In genomic region chr10:127279334-127279774, GRCh38 we compare ENCODE assay signal across 32 cellular contexts.
DNase-seq lines count a peak whose midpoint lies in the region; ATAC-seq and TF ChIP-seq lines count a peak whose summit lies in the region.
"Had no signal": no experiment of that assay in that cellular context is flagged by ENCODE, and none has a peak within 500 bp of the region (broad histone marks: within the 10 kb centered on the region; RNA-seq: fewer than 3 reads in every experiment).

No MANE protein-coding gene starts in this region.

- H3K14ac ChIP-seq in mesenchymal stem cell (ENCODE audit: low read length in 2 of 2), result no peak overlapping the region

- peaks cover 29% of the 10 kb centered on the region for H3K36me3 Mint-ChIP-seq in WTC11
- H3K36me3 Mint-ChIP-seq in progenitor cell of endocrine pancreas (ENCODE audit: insufficient read depth), result peaks cover 12% of the 10 kb centered on the region
- H3K36me3 Mint-ChIP-seq: activated naive CD8-positive, alpha-beta T cell treated with anti-CD3 and anti-CD28 coated beads for 36 hours; CD8-positive, alpha-beta memory T cell had no signal

- POLR2A ChIA-PET in WTC11 (lab: Charles Lee), result no interaction called here

- no peak overlapping the region for H3K4me2 ChIP-seq in mesenchymal stem cell (ENCODE audit: low read length, poor library complexity, severe bottlenecking)
- H3K4me2 ChIP-seq: neural progenitor cell had no signal

- H3K79me1 ChIP-seq in mesenchymal stem cell (replicated peaks; ENCODE audit: low read length, poor library complexity, severe bottlenecking), result peaks cover 12% of the 10 kb centered on the region

- no peaks in the 10 kb centered on the region for H3K27me3 ChIP-seq in mesenchymal stem cell (ENCODE audit: control insufficient read depth in 1 of 2, insufficient read depth in 1 of 2, low read length in 2 of 2)
- H3K27me3 ChIP-seq: ascending aorta, cardiac muscle cell, neural progenitor cell had no signal

- H3K9me3 Mint-ChIP-seq in WTC11 (peaks cover 28% of the 10 kb centered on the region), progenitor cell of endocrine pancreas (ENCODE audit: low read depth) (no peaks in the 10 kb centered on the region)
- H3K9me3 Mint-ChIP-seq: activated CD4-positive, alpha-beta T cell treated with anti-CD3 and anti-CD28 coated beads, Interleukin-2, amount 10 ng/mL, durations not matched to agents 24 days and 14 days; activated naive CD8-positive, alpha-beta T cell treated with anti-CD3 and anti-CD28 coated beads for 36 hours; activated T-cell treated with anti-CD3 and anti-CD28 coated beads, Interleukin-2, amount 50 U/mL, for 24 hours; immature natural killer cell; neural progenitor cell had no signal

- no peak overlapping the region for H2AFZ ChIP-seq in mesenchymal stem cell (ENCODE audit: low read depth, low read length)
- H2AFZ ChIP-seq: neural progenitor cell had no signal

- H4K8ac ChIP-seq in mesenchymal stem cell (ENCODE audit: low read length), result no peak overlapping the region

- DNase-seq in DMS153 (lab: John Stamatoyannopoulos, UW) (peak; percentile 94), NCI-H2029 (lab: John Stamatoyannopoulos, UW) (peak; percentile 59), WTC11 (ENCODE audit: low spot score) (no peak), mesenchymal stem cell (no peak), progenitor cell of endocrine pancreas (ENCODE audit: low spot score, unreplicated experiment) (no peak), HCEC 1CT (no peak), EL (no peak)
- DNase-seq: activated CD4-positive, alpha-beta T cell treated with anti-CD3 and anti-CD28 coated beads, Interleukin-2, amount 10 ng/mL, durations not matched to agents 24 days and 14 days; activated effector memory CD4-positive, alpha-beta T cell treated with anti-CD3 and anti-CD28 coated beads, Interleukin-2, amount 50 U/mL, for 16 hours; activated naive CD8-positive, alpha-beta T cell treated with anti-CD3 and anti-CD28 coated beads for 36 hours; activated T-cell treated with anti-CD3 and anti-CD28 coated beads, Interleukin-2, amount 50 U/mL, for 24 hours; CD8-positive, alpha-beta memory T cell; DMS79 treated with DMSO at 0.1 percent for 48 hours; effector CD8-positive, alpha-beta T cell; GF-D8; hypothalamus; immature natural killer cell; IMR-90; left ventricle myocardium superior; NCI-H1694; NCI-H526 treated with DMSO at 0.1 percent for 48 hours; psoas muscle; SHP77 treated with DMSO at 0.1 percent for 48 hours; stimulated activated CD4-positive, alpha-beta T cell treated with anti-CD3 and anti-CD28 coated beads, Interleukin-12 subunit alpha, Interleukin-12 subunit beta, amount 100 ng/mL, for 4 hours; stimulated activated CD4-positive, alpha-beta T cell treated with anti-CD3 and anti-CD28 coated beads, Interleukin-4, amount 100 ng/mL, for 1 hour; trophoblast cell had no signal

- H2BK15ac ChIP-seq in mesenchymal stem cell (ENCODE audit: low read depth, poor library complexity, severe bottlenecking), result no peak overlapping the region

- H3K27me3 Mint-ChIP-seq in WTC11 (ENCODE audit: low read depth) (no peaks in the 10 kb centered on the region; the same call in 1 of the 2 replicates), progenitor cell of endocrine pancreas (no peaks in the 10 kb centered on the region)

- no peak for ATAC-seq in WTC11
- no peak for ATAC-seq in HG03045 (IDR thresholded peaks at IDR 0.05; ENCODE audit: unreplicated experiment)
- ATAC-seq: HCT116, left ventricle myocardium superior, psoas muscle, sciatic nerve had no signal

- peaks cover 42% of the 10 kb centered on the region for H3K4me1 Mint-ChIP-seq in WTC11
- H3K4me1 Mint-ChIP-seq in progenitor cell of endocrine pancreas (ENCODE audit: low read depth), result peaks cover 1% of the 10 kb centered on the region
- H3K4me1 Mint-ChIP-seq: activated CD4-positive, alpha-beta T cell treated with anti-CD3 and anti-CD28 coated beads, Interleukin-2, amount 10 ng/mL, durations not matched to agents 24 days and 14 days; activated naive CD8-positive, alpha-beta T cell treated with anti-CD3 and anti-CD28 coated beads for 36 hours had no signal

- H3K4me3 Mint-ChIP-seq in WTC11, result no peak overlapping the region
- no peak overlapping the region for H3K4me3 Mint-ChIP-seq in progenitor cell of endocrine pancreas (ENCODE audit: low read depth)
- H3K4me3 Mint-ChIP-seq: activated CD4-positive, alpha-beta T cell treated with anti-CD3 and anti-CD28 coated beads, Interleukin-2, amount 10 ng/mL, durations not matched to agents 24 days and 14 days; activated naive CD8-positive, alpha-beta T cell treated with anti-CD3 and anti-CD28 coated beads for 36 hours; activated T-cell treated with anti-CD3 and anti-CD28 coated beads, Interleukin-2, amount 50 U/mL, for 24 hours; CD8-positive, alpha-beta memory T cell; immature natural killer cell; neural progenitor cell had no signal

- H3K9ac ChIP-seq in mesenchymal stem cell (ENCODE audit: low read length), result no peak overlapping the region
- H3K9ac ChIP-seq: neural progenitor cell had no signal

- WGBS in mesenchymal stem cell, result 98% methylated on average over 3 of the region's 5 CpGs

- H3K9me3 ChIP-seq in mesenchymal stem cell (ENCODE audit: control insufficient read depth, low read length), result no peaks in the 10 kb centered on the region
- H3K9me3 ChIP-seq: ascending aorta, psoas muscle had no signal

- no peak for TF ChIP-seq CTCF in WTC11 (IDR thresholded peaks at IDR 0.05)
- no peak for TF ChIP-seq CTCF in progenitor cell of endocrine pancreas (IDR thresholded peaks at IDR 0.05; ENCODE audit: unreplicated experiment)

- no peak overlapping the region for H2BK5ac ChIP-seq in mesenchymal stem cell (ENCODE audit: low read depth, low read length, poor library complexity, severe bottlenecking)

- H3K27ac Mint-ChIP-seq in WTC11 (no peak overlapping the region), progenitor cell of endocrine pancreas (no peak overlapping the region)
- H3K27ac Mint-ChIP-seq: activated CD4-positive, alpha-beta T cell treated with anti-CD3 and anti-CD28 coated beads, Interleukin-2, amount 10 ng/mL, durations not matched to agents 24 days and 14 days; activated naive CD8-positive, alpha-beta T cell treated with anti-CD3 and anti-CD28 coated beads for 36 hours; activated T-cell treated with anti-CD3 and anti-CD28 coated beads, Interleukin-2, amount 50 U/mL, for 24 hours; CD8-positive, alpha-beta memory T cell; neural progenitor cell had no signal

- H3K4ac ChIP-seq in mesenchymal stem cell (ENCODE audit: low read depth in 1 of 2, low read length in 2 of 2), result no peak overlapping the region

- CTCF ChIA-PET in WTC11 (lab: Charles Lee), result no interaction called here

- no peak overlapping the region for H3K4me3 ChIP-seq in mesenchymal stem cell (ENCODE audit: insufficient read depth in 1 of 2, low read depth in 1 of 2, low read length in 2 of 2)
- H3K4me3 ChIP-seq: ascending aorta, cardiac muscle cell, neural progenitor cell, psoas muscle had no signal

- H3K18ac ChIP-seq in mesenchymal stem cell (ENCODE audit: low read depth in 1 of 2, low read length in 2 of 2), result no peak overlapping the region

- H3K36me3 ChIP-seq in mesenchymal stem cell (ENCODE audit: control insufficient read depth in 1 of 2, insufficient read depth in 2 of 2, low read depth in 1 of 2, low read length in 2 of 2), result peaks cover 4 to 39% of the 10 kb centered on the region in 2 experiments
- H3K36me3 ChIP-seq: cardiac muscle cell, neural progenitor cell had no signal

- no peak overlapping the region for H2AK5ac ChIP-seq in mesenchymal stem cell (ENCODE audit: low read length, severe bottlenecking)

- H2BK12ac ChIP-seq in mesenchymal stem cell (ENCODE audit: low read length in 2 of 2), result no peak overlapping the region

- H3K4me1 ChIP-seq in mesenchymal stem cell (ENCODE audit: control insufficient read depth, insufficient read depth, low read depth, low read length), result peaks cover 16% of the 10 kb centered on the region
- H3K4me1 ChIP-seq: ascending aorta, psoas muscle had no signal

- no peak overlapping the region for H3K23ac ChIP-seq in mesenchymal stem cell (ENCODE audit: low read length in 2 of 2)

- H4K91ac ChIP-seq in mesenchymal stem cell (ENCODE audit: low read length), result no peak overlapping the region

- H2BK120ac ChIP-seq in mesenchymal stem cell (ENCODE audit: low read depth, low read length), result no peak overlapping the region

- peak overlapping the region; percentile 79 for H3K27ac ChIP-seq in mesenchymal stem cell (ENCODE audit: low read length, poor library complexity, severe bottlenecking)
- H3K27ac ChIP-seq: ascending aorta, cardiac muscle cell, neural progenitor cell, psoas muscle had no signal

TF ChIP-seq in WTC11, 78 proteins besides CTCF, POLR2A, EP300 and RAD21:
- 0 out of 2 replicates have a peak, but pooled peaks have one; percentile 6 for TF ChIP-seq GABPB1 (CRISPR knock-in tag; IDR thresholded peaks at IDR 0.05)
- no peak for TF ChIP-seq GTF2I (CRISPR knock-in tag; conservative IDR thresholded peaks at IDR 0.05)
TF ChIP-seq in WTC11: peak in this region for 1.

Comparison
In these comparisons a context has a peak if more than half of its experiments do, and no peak if none do; other contexts are left out.
1. DNase-seq: peak in DMS153 (single experiment) and NCI-H2029 (single experiment); none in WTC11 (single experiment), mesenchymal stem cell (single experiment), progenitor cell of endocrine pancreas (single experiment), HCEC 1CT (single experiment) and EL (single experiment).